8 cellular contexts compared by ENCODE assay signal in genomic region chr3:49277357-49277723, GRCh38. TPM values are rescaled to one million over a fixed set of nuclear protein-coding genes. Genes with fewer than 3 reads are reported as not detected.
DNase-seq lines count a peak whose midpoint lies in the region; ATAC-seq and TF ChIP-seq lines count a peak whose summit lies in the region.

No MANE protein-coding gene starts in this region.

- in situ Hi-C loops in G401 (cut with HindIII; ENCODE audit: low sequenced_read_pairs): no loop called here
- in situ Hi-C loops in ACHN (cut with HindIII; ENCODE audit: low pct_ligation_motif_present, low pct_unique_long_range_greater_than_20kb, low sequenced_read_pairs): no loop called here

- H3K4me1 ChIP-seq in foreskin keratinocyte (peaks cover 7% of the 10 kb centered on the region), rectal smooth muscle tissue (ENCODE audit: control insufficient read depth, insufficient read depth, low read length) (peaks cover 11% of the 10 kb centered on the region)

- H3K27ac ChIP-seq in foreskin keratinocyte (peak overlapping the region; percentile 79), rectal smooth muscle tissue (ENCODE audit: low read depth, low read length) (peak overlapping the region; percentile 98)

- DNase-seq in G401 (ENCODE audit: low spot score) (peak; percentile 33), foreskin keratinocyte (no peak), ACHN (no peak), NCI-H2029 (lab: John Stamatoyannopoulos, UW) (no peak)

- H3K4me3 ChIP-seq in WI38 (ENCODE audit: low read depth, low read length): peak overlapping the region; percentile 51
- H3K4me3 ChIP-seq in rectal smooth muscle tissue (ENCODE audit: low read length): peak overlapping the region; percentile 81

- ATAC-seq in foreskin keratinocyte (no peak), GM18873 (IDR thresholded peaks at IDR 0.05; ENCODE audit: low FRiP score, unreplicated experiment) (no peak), GM21423 (IDR thresholded peaks at IDR 0.05; ENCODE audit: unreplicated experiment) (no peak)

- TF ChIP-seq CTCF in WI38 (IDR thresholded peaks at IDR 0.05; ENCODE audit: low read depth, low read length) (no peak), foreskin keratinocyte (conservative IDR thresholded peaks at IDR 0.05) (no peak)

- H3K9ac ChIP-seq in rectal smooth muscle tissue (ENCODE audit: low read length): peak overlapping the region; percentile 80

- H3K27me3 ChIP-seq in foreskin keratinocyte (no peaks in the 10 kb centered on the region), rectal smooth muscle tissue (ENCODE audit: control insufficient read depth, insufficient read depth, low read length) (no peaks in the 10 kb centered on the region)

- H3K36me3 ChIP-seq in rectal smooth muscle tissue (ENCODE audit: control insufficient read depth, insufficient read depth, low read length): peaks cover 2% of the 10 kb centered on the region

RNA-seq across cellular contexts. Expression of gene C3orf62, which starts 0.3 kb away (rescaled TPM):
- total RNA-seq in G401 (2014; rRNA removed; shearing (Covaris generic)): 0.31 and 1.7 TPM in 2 replicates
- 2.3 and 2.4 TPM in 2 replicates for total RNA-seq in foreskin keratinocyte
- polyA plus RNA-seq in foreskin keratinocyte: 2.2 and 2.5 TPM in 2 replicates
